In the genomic region with DNA sequence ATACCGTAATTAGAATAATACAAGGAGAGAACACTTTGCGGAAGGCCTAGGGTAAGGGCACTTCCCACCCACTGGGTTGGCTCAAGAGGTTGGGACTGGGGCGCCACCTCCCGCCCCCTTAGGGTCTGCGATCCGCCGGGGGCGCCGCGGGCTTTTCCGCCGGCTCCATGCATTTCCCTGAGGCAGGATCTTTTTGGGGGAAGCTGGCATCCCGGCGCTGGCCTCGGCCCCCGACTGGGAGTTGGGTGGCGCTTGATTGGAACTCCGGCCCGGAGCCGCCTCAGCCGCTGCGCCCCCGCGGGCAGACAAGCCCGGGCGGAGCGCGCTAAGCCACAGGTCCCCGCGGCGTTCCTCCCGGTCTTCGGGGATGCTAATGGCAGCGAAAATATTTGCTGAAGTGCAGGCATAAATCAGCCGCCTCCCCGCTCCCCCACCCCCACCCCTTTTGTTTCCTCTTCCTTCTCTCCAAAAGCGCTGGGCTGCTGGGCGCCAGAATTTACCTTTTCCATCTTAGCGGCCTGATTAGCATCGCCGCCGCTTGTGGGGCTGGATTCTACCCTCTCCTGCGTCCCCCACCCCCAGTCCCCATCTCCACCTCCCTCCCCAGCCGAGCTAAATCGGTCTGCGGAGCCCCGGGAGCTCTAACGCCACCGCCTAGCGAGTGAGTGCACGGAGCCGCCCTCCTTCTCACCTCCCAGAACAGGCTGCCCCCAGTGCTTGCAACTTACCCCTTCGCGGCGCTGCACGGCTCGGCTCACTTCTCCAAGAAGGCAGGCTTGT, we compare ENCODE assay signal across 9 cellular contexts. TPM values are rescaled to one million over a fixed set of nuclear protein-coding genes. Genes with fewer than 3 reads are reported as not detected.
A peak's percentile ranks its signal among the peaks of the same experiment; 100 is the strongest.
DNase-seq lines count a peak whose midpoint lies in the region; ATAC-seq and TF ChIP-seq lines count a peak whose summit lies in the region.
"Had no signal": no experiment of that assay in that cellular context is flagged by ENCODE, and none has a peak within 500 bp of the region (broad histone marks: within the 10 kb centered on the region; RNA-seq: fewer than 3 reads in every experiment).

No MANE protein-coding gene starts in this region.

- H3K36me3 Mint-ChIP-seq in natural killer cell treated with Interleukin-12 subunit alpha and Interleukin-12 subunit beta and Interleukin-15 and Interleukin-18, amount 100 ng/mL, for 72 hours: no peaks in the 10 kb centered on the region

- peak overlapping the region; percentile 52 for H3K4me3 Mint-ChIP-seq in natural killer cell treated with Interleukin-12 subunit alpha and Interleukin-12 subunit beta and Interleukin-15 and Interleukin-18, amount 100 ng/mL, for 72 hours

- H3K9me3 ChIP-seq in SK-N-SH (no peaks in the 10 kb centered on the region), fibroblast of lung (ENCODE audit: control insufficient read depth, insufficient read depth, low read depth, low read length) (no peaks in the 10 kb centered on the region)

- CTCF ChIA-PET in SK-N-SH (lab: Yijun Ruan, JAX): interaction anchor here (0.6 to 10.6 kb wide), 14 partner anchors 9 to 314 kb away, joined by 3 to 107 read pairs (median 6); no protein-coding TSS in a partner anchor

- no peaks in the 10 kb centered on the region for H3K27me3 ChIP-seq in SK-N-SH (ENCODE audit: insufficient read depth)
- no peaks in the 10 kb centered on the region for H3K27me3 ChIP-seq in fibroblast of lung (ENCODE audit: control insufficient read depth, insufficient read depth, low read length)

- H3F3A ChIP-seq in SK-N-SH (replicated peaks; ENCODE audit: insufficient read depth): peaks cover 6% of the 10 kb centered on the region

- TF ChIP-seq RAD21 in SK-N-SH (IDR thresholded peaks at IDR 0.05; ENCODE audit: low read length): no peak

- H3K27ac Mint-ChIP-seq in natural killer cell treated with Interleukin-12 subunit alpha and Interleukin-12 subunit beta and Interleukin-15 and Interleukin-18, amount 100 ng/mL, for 72 hours: no peak overlapping the region

- H3K27ac ChIP-seq in SK-N-SH (ENCODE audit: low read depth in 2 of 2, low read length in 1 of 2) (peak overlapping the region; percentile 90 to 91), fibroblast of lung (ENCODE audit: insufficient read depth, low read length) (peak overlapping the region; percentile 47)

- H3K9me2 ChIP-seq in SK-N-SH: no peaks in the 10 kb centered on the region

- peak overlapping the region; percentile 53 to 70 for H3K4me3 ChIP-seq in SK-N-SH (ENCODE audit: low read depth in 2 of 2, low read length in 1 of 2)
- peak overlapping the region; percentile 47 to 78 (median 61) for H3K4me3 ChIP-seq in fibroblast of lung (replicated peaks in 1 of 4; ENCODE audit: control extremely low read depth in 1 of 4, insufficient read depth in 1 of 4, low read depth in 3 of 4, low read length in 4 of 4)

- H2AFZ ChIP-seq in SK-N-SH (ENCODE audit: low read depth) (peak overlapping the region; percentile 83; the same call in 1 of the 2 replicates), fibroblast of lung (ENCODE audit: low read length) (peak overlapping the region; percentile 52)

- no peaks in the 10 kb centered on the region for H3K36me3 ChIP-seq in SK-N-SH (replicated peaks in 1 of 2; ENCODE audit: control insufficient read depth in 1 of 2, insufficient read depth in 2 of 2, low read length in 1 of 2)
- no peaks in the 10 kb centered on the region for H3K36me3 ChIP-seq in fibroblast of lung (ENCODE audit: control insufficient read depth, insufficient read depth, low read length)

- H3K9me3 Mint-ChIP-seq in natural killer cell treated with Interleukin-12 subunit alpha and Interleukin-12 subunit beta and Interleukin-15 and Interleukin-18, amount 100 ng/mL, for 72 hours: no peaks in the 10 kb centered on the region

- peak in 1 of 2 donors; percentile 28 for ATAC-seq in natural killer cell treated with Interleukin-12 subunit alpha and Interleukin-12 subunit beta and Interleukin-15 and Interleukin-18, amount 100 ng/mL, for 72 hours
- ATAC-seq in GM21367 (IDR thresholded peaks at IDR 0.05; ENCODE audit: unreplicated experiment) (no peak), GM18870 (IDR thresholded peaks at IDR 0.05; ENCODE audit: unreplicated experiment) (no peak)

- POLR2A ChIA-PET in SK-N-SH (lab: Yijun Ruan, JAX): interaction anchor here (0.6 to 6.9 kb wide), 8 partner anchors 17 to 624 kb away, joined by 3 to 65 read pairs (median 9); no protein-coding TSS in a partner anchor

- peaks cover 5 to 10% of the 10 kb centered on the region in 2 donors for H3K4me1 Mint-ChIP-seq in natural killer cell treated with Interleukin-12 subunit alpha and Interleukin-12 subunit beta and Interleukin-15 and Interleukin-18, amount 100 ng/mL, for 72 hours (ENCODE audit: low read depth in 2 of 2)

- H3K4me1 ChIP-seq in SK-N-SH (ENCODE audit: control insufficient read depth in 1 of 2, insufficient read depth in 2 of 2, low read depth in 1 of 2, low read length in 1 of 2): peaks cover 49 to 71% of the 10 kb centered on the region in 2 experiments
- H3K4me1 ChIP-seq in fibroblast of lung (ENCODE audit: control insufficient read depth, extremely low read depth, insufficient read depth, low read length): peaks cover 9% of the 10 kb centered on the region

- peak; percentile 22 for TF ChIP-seq CTCF in SK-N-SH (IDR thresholded peaks at IDR 0.05)
- no peak for TF ChIP-seq CTCF in fibroblast of lung (conservative IDR thresholded peaks at IDR 0.05 in 1 of 2, IDR thresholded peaks at IDR 0.05 in 1 of 2; ENCODE audit: low read depth in 1 of 2, low read length in 2 of 2)

- H3K79me2 ChIP-seq in SK-N-SH (ENCODE audit: insufficient read depth) (peaks cover 99% of the 10 kb centered on the region), fibroblast of lung (ENCODE audit: control insufficient read depth, insufficient read depth, low read length) (no peaks in the 10 kb centered on the region)

- TF ChIP-seq EP300 in SK-N-SH (IDR thresholded peaks at IDR 0.05; ENCODE audit: borderline replicate concordance in 1 of 2, low read depth in 1 of 2, low read length in 1 of 2): no peak

- H3K27me3 Mint-ChIP-seq in natural killer cell treated with Interleukin-12 subunit alpha and Interleukin-12 subunit beta and Interleukin-15 and Interleukin-18, amount 100 ng/mL, for 72 hours: peaks cover 18 to 20% of the 10 kb centered on the region in 2 donors

- H3K9ac ChIP-seq in SK-N-SH (peak overlapping the region; percentile 77), fibroblast of lung (ENCODE audit: insufficient read depth, low read length) (peak overlapping the region; percentile 57)

- H4K20me1 ChIP-seq in SK-N-SH (ENCODE audit: insufficient read depth) (peaks cover 83% of the 10 kb centered on the region), fibroblast of lung (ENCODE audit: control insufficient read depth, extremely low read depth, insufficient read depth, low read length) (no peaks in the 10 kb centered on the region)

- DNase-seq in NCI-H748 (lab: John Stamatoyannopoulos, UW; ENCODE audit: unreplicated experiment) (peak; percentile 73), NCI-H748 treated with DMSO at 0.1 percent for 48 hours (lab: John Stamatoyannopoulos, UW) (no peak), SK-N-SH (peak; percentile 62), fibroblast of lung (ENCODE audit: low read depth in 2 of 2) (peak in 1 of 2 donors; percentile 48)
- DNase-seq in natural killer cell treated with Interleukin-12 subunit alpha and Interleukin-12 subunit beta and Interleukin-15 and Interleukin-18, amount 100 ng/mL, for 72 hours (ENCODE audit: low spot score): no peak
- no peak for DNase-seq in effector CD4-positive, alpha-beta T cell
- DNase-seq: DND-41 had no signal

- 24% methylated on average over 31 of the region's 57 CpGs for WGBS in SK-N-SH (ENCODE audit: low lambda C conversion rate)

- H3K4me2 ChIP-seq in SK-N-SH: peak overlapping the region; percentile 96
- H3K4me2 ChIP-seq in fibroblast of lung (ENCODE audit: extremely low read depth, insufficient read depth, low read length): peak overlapping the region; percentile 78

TF ChIP-seq in SK-N-SH, 30 proteins besides CTCF, POLR2A, EP300 and RAD21 (continues in another document):
- no peak for TF ChIP-seq POLR2AphosphoS5 (IDR thresholded peaks at IDR 0.05; ENCODE audit: low read depth, low read length)
- TF ChIP-seq USF1 (IDR thresholded peaks at IDR 0.05; ENCODE audit: borderline replicate concordance, low read depth): no peak
- TF ChIP-seq RFX5 (IDR thresholded peaks at IDR 0.05; ENCODE audit: low read length): no peak
- TF ChIP-seq, protein P1, sequence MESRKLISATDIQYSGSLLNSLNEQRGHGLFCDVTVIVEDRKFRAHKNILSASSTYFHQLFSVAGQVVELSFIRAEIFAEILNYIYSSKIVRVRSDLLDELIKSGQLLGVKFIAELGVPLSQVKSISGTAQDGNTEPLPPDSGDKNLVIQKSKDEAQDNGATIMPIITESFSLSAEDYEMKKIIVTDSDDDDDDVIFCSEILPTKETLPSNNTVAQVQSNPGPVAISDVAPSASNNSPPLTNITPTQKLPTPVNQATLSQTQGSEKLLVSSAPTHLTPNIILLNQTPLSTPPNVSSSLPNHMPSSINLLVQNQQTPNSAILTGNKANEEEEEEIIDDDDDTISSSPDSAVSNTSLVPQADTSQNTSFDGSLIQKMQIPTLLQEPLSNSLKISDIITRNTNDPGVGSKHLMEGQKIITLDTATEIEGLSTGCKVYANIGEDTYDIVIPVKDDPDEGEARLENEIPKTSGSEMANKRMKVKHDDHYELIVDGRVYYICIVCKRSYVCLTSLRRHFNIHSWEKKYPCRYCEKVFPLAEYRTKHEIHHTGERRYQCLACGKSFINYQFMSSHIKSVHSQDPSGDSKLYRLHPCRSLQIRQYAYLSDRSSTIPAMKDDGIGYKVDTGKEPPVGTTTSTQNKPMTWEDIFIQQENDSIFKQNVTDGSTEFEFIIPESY (IDR thresholded peaks at IDR 0.05; ENCODE audit: borderline replicate concordance, low read depth): no peak
- TF ChIP-seq FOXM1 (IDR thresholded peaks at IDR 0.05; ENCODE audit: low read depth): no peak
- no peak for TF ChIP-seq MXI1 (IDR thresholded peaks at IDR 0.05; ENCODE audit: low read depth, low read length)
- TF ChIP-seq TAF1 (IDR thresholded peaks at IDR 0.05; ENCODE audit: borderline replicate concordance, low read depth, low read length): no peak

RNA-seq across cellular contexts. Expression of gene UNC5B, which starts 5.1 kb away (rescaled TPM):
- polyA plus RNA-seq in SK-N-SH (2012; rRNA removed) (12.2 and 13.8 TPM in 2 replicates), fibroblast of lung (2.5 and 5.5 TPM in 2 replicates)
- polyA plus RNA-seq in SK-N-SH (2012; cell fraction: cytosol; rRNA removed): 7.9 and 13.9 TPM in 2 replicates
- 19.4 and 24.8 TPM in 2 replicates for polyA plus RNA-seq in SK-N-SH (2012; cell fraction: nucleus; rRNA removed)
- total RNA-seq in fibroblast of lung: 36.0 and 60.8 TPM in 2 replicates
- polyA plus RNA-seq in fibroblast of lung (2012): 4.6 and 8.3 TPM in 2 replicates
- polyA minus RNA-seq in fibroblast of lung (ENCODE audit: low replicate concordance): 15.2 and 25.2 TPM in 2 replicates
- under 1 TPM in 1 of 2 donors, not detected in 1; 0.08 TPM for total RNA-seq in natural killer cell treated with Interleukin-12 subunit alpha and Interleukin-12 subunit beta and Interleukin-15 and Interleukin-18, amount 100 ng/mL, for 72 hours

Comparison
In these comparisons a context has a peak if more than half of its experiments do, and no peak if none do; other contexts are left out.
1. DNase-seq: peak in NCI-H748 (single experiment) and SK-N-SH (single experiment); none in NCI-H748 treated with DMSO at 0.1 percent for 48 hours (single experiment), natural killer cell treated with Interleukin-12 subunit alpha and Interleukin-12 subunit beta and Interleukin-15 and Interleukin-18, amount 100 ng/mL, for 72 hours (single experiment) and effector CD4-positive, alpha-beta T cell (single experiment).
2. RNA of gene UNC5B, which starts 5.1 kb away (total RNA-seq): 36.0 to 60.8 TPM in fibroblast of lung; 0.08 TPM in natural killer cell treated with Interleukin-12 subunit alpha and Interleukin-12 subunit beta and Interleukin-15 and Interleukin-18, amount 100 ng/mL, for 72 hours; every median in the first group is over 10 times any median in the second.